7 cellular contexts compared by ENCODE assay signal in genomic region chr21:43884012-43884860, GRCh38. TPM values are rescaled to one million over a fixed set of nuclear protein-coding genes. Genes with fewer than 3 reads are reported as not detected.
DNase-seq lines count a peak whose midpoint lies in the region; ATAC-seq and TF ChIP-seq lines count a peak whose summit lies in the region.

No MANE protein-coding gene starts in this region.

- no peaks in the 10 kb centered on the region for H3K36me3 ChIP-seq in mucosa of descending colon (ENCODE audit: low read depth)

- H3K27me3 Mint-ChIP-seq in MCF 10A (ENCODE audit: insufficient read depth, unreplicated experiment): no peaks in the 10 kb centered on the region

- no peak for TF ChIP-seq CTCF in MCF 10A (IDR thresholded peaks at IDR 0.05; ENCODE audit: unreplicated experiment)
- no peak for TF ChIP-seq CTCF in mucosa of descending colon (IDR thresholded peaks at IDR 0.05)

- H3K9me3 Mint-ChIP-seq in MCF 10A (ENCODE audit: unreplicated experiment): no peaks in the 10 kb centered on the region

- peak; percentile 95 for DNase-seq in NCI-H82 (lab: John Stamatoyannopoulos, UW)
- peak; percentile 75 for DNase-seq in MCF 10A (ENCODE audit: unreplicated experiment)
- peak; percentile 80 to 84 (median 81) for DNase-seq in mucosa of descending colon
- DNase-seq in NCI-H2171 (lab: John Stamatoyannopoulos, UW): no peak

- no peak overlapping the region for H3K4me3 Mint-ChIP-seq in MCF 10A (ENCODE audit: unreplicated experiment)

- H3K4me3 ChIP-seq in mucosa of descending colon: no peak overlapping the region

- CTCF ChIA-PET in MCF 10A (lab: Yijun Ruan, JAX): interaction anchor here (0.6 to 0.8 kb wide), 3 partner anchors 93 to 586 kb away, joined by 3 read pairs; no protein-coding TSS in a partner anchor

- peaks cover 25% of the 10 kb centered on the region for H3K4me1 ChIP-seq in mucosa of descending colon (ENCODE audit: low read depth)

- ATAC-seq in GM18505 (IDR thresholded peaks at IDR 0.05; ENCODE audit: unreplicated experiment) (peak; percentile 52), mucosa of descending colon (peak; percentile 96), GM18858 (IDR thresholded peaks at IDR 0.05; ENCODE audit: unreplicated experiment) (no peak), GM19455 (IDR thresholded peaks at IDR 0.05; ENCODE audit: unreplicated experiment) (no peak)

- H3K9me3 ChIP-seq in mucosa of descending colon: no peaks in the 10 kb centered on the region

- POLR2A ChIA-PET in MCF 10A (lab: Yijun Ruan, JAX): interaction anchor here (1.0 kb wide), 1 partner anchor 12 kb away, joined by 4 read pairs; no protein-coding TSS in a partner anchor

- intact Hi-C loops in MCF 10A (cut with micrococcal nuclease) (no loop called here), mucosa of descending colon (cut with DNase I, micrococcal nuclease) (no loop called here)

- H3K36me3 Mint-ChIP-seq in MCF 10A (ENCODE audit: insufficient read depth, unreplicated experiment): peaks cover 16% of the 10 kb centered on the region

- peaks cover 27% of the 10 kb centered on the region for H3K4me1 Mint-ChIP-seq in MCF 10A (ENCODE audit: insufficient read depth, unreplicated experiment)

- H3K27ac Mint-ChIP-seq in MCF 10A (ENCODE audit: low read depth, unreplicated experiment): peak overlapping the region; percentile 76

- BruUV-seq in MCF 10A (replicated peaks; lab: Mats Ljungman, UMichigan): no TSS peak

- no peak for TF ChIP-seq POLR2A in GM18505 (IDR thresholded peaks at IDR 0.05; ENCODE audit: borderline replicate concordance, extremely low read depth, insufficient read depth, insufficient read length)

RNA-seq across cellular contexts. Expression of gene AGPAT3, which starts 19.2 kb away (rescaled TPM):
- total RNA-seq in MCF 10A (2022): 58.3 and 70.6 TPM in 2 replicates
- 100 to 1,000 TPM in 1 of 3 donors, 10 to 100 TPM in 2; 77.7 to 120 (median 97.7) TPM for total RNA-seq in mucosa of descending colon

Comparison
In these comparisons a context has a peak if more than half of its experiments do, and no peak if none do; other contexts are left out.
1. ATAC-seq: peak in GM18505 (single experiment) and mucosa of descending colon (single experiment); none in GM18858 (single experiment) and GM19455 (single experiment).